In the genomic region with DNA sequence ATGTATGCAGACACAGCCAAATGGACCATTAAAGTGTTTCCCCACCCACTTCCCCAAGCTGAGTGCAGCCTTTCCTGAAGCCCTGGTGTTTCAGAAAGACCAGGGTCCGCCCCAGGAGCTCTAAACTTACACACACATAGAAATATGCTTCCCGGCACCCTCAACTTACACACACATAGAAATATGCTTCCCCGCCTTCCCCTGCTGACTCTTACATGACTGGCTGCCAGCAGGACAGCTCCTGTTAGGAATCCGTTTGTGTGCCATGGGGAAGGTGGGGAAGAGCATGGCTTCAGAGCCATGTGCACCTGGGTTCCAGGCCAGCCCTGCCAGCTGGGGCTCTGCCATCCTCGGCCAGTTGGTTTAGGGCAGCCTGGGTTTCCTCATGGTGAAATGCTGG, we compare ENCODE assay signal across 23 cellular contexts. TPM values are rescaled to one million over a fixed set of nuclear protein-coding genes. Genes with fewer than 3 reads are reported as not detected.
DNase-seq lines count a peak whose midpoint lies in the region; ATAC-seq, FAIRE-seq and TF ChIP-seq lines count a peak whose summit lies in the region.
"Had no signal": no experiment of that assay in that cellular context is flagged by ENCODE, and none has a peak within 500 bp of the region (broad histone marks: within the 10 kb centered on the region; RNA-seq: fewer than 3 reads in every experiment).

No MANE protein-coding gene starts in this region.

- intact Hi-C loops in heart right ventricle (cut with DNase I): loop anchor here in 7 of 10 donors (5.0 to 10.0 kb wide), 6 partner anchors 37 to 635 kb away; a partner anchor contains a TSS
- intact Hi-C loops in left ventricle myocardium superior (cut with micrococcal nuclease): no loop called here
- intact Hi-C loops in tibial artery (cut with DNase I; ENCODE audit: low total_unique reads): loop anchor here (10.0 kb wide), 1 partner anchor 635 kb away; no protein-coding TSS in a partner anchor

- ATAC-seq in heart right ventricle (peak in 1 of 8 donors; percentile 21), left ventricle myocardium superior (no peak), foreskin keratinocyte (peak; percentile 28), GM19467 (IDR thresholded peaks at IDR 0.05; ENCODE audit: unreplicated experiment) (no peak), HG03139 (IDR thresholded peaks at IDR 0.05; ENCODE audit: unreplicated experiment) (no peak)

- H3K4me3 ChIP-seq in heart right ventricle (peak overlapping the region in 4 of 10 donors; percentile 17 to 62 (median 58)), bronchial epithelial cell (ENCODE audit: low read depth, low read length) (no peak overlapping the region), tibial artery (no peak overlapping the region)
- H3K4me3 ChIP-seq: cardiac muscle cell, lung had no signal

- FAIRE-seq in bronchial epithelial cell (lab: Jason Lieb, UNC): no peak

- H3K36me3 ChIP-seq in heart right ventricle (peaks cover 0 to 33% (median 0%) of the 10 kb centered on the region in 9 donors), bronchial epithelial cell (ENCODE audit: control insufficient read depth, insufficient read depth, low read length) (no peaks in the 10 kb centered on the region), tibial artery (peaks cover 0 to 13% (median 5%) of the 10 kb centered on the region in 3 donors)
- H3K36me3 ChIP-seq: cardiac muscle cell had no signal

- no peak for DNase-seq in heart right ventricle
- no peak for DNase-seq in left ventricle myocardium superior
- peak; percentile 47 for DNase-seq in bronchial epithelial cell (ENCODE audit: low read depth)
- peak; percentile 51 to 82 for DNase-seq in foreskin keratinocyte
- no peak for DNase-seq in tibial artery
- DNase-seq in activated gamma-delta T cell (lab: John Stamatoyannopoulos, UW): no peak
- DNase-seq: activated CD4-positive, alpha-beta T cell treated with anti-CD3 and anti-CD28 coated beads, Interleukin-2, amount 50 U/mL, for 4 hours; activated naive CD4-positive, alpha-beta T cell treated with anti-CD3 and anti-CD28 coated beads, Interleukin-2, amount 50 U/mL, for 16 hours; activated T-cell treated with anti-CD3 and anti-CD28 coated beads, Interleukin-2, amount 50 U/mL, for 1 hour; DMS79 treated with DMSO at 0.1 percent for 48 hours; naive B cell; NCI-H1694; NCI-H2227 treated with DMSO at 0.1 percent for 48 hours; NK-92 treated with Interleukin-12 subunit alpha and Interleukin-12 subunit beta, amount 100 ng/mL, for 24 hours; stimulated activated CD4-positive, alpha-beta T cell treated with anti-CD3 and anti-CD28 coated beads, Interleukin-15, amount 100 ng/mL, for 24 hours; stimulated activated naive CD4-positive, alpha-beta T cell treated with Interleukin-2 at 50 U/mL for 16 hours had no signal

- H3K27me3 ChIP-seq in heart right ventricle: no peaks in the 10 kb centered on the region
- no peaks in the 10 kb centered on the region for H3K27me3 ChIP-seq in bronchial epithelial cell (ENCODE audit: control insufficient read depth, insufficient read depth, low read length)
- no peaks in the 10 kb centered on the region for H3K27me3 ChIP-seq in foreskin keratinocyte
- H3K27me3 ChIP-seq in tibial artery: no peaks in the 10 kb centered on the region

- peak overlapping the region in 7 of 10 donors; percentile 10 to 88 (median 85) for H3K27ac ChIP-seq in heart right ventricle
- H3K27ac ChIP-seq in foreskin keratinocyte: no peak overlapping the region
- H3K27ac ChIP-seq in tibial artery: peak overlapping the region; percentile 75 to 76
- H3K27ac ChIP-seq: cardiac muscle cell, RWPE1 had no signal

- TF ChIP-seq CTCF in heart right ventricle (IDR thresholded peaks at IDR 0.05): no peak
- no peak for TF ChIP-seq CTCF in bronchial epithelial cell (IDR thresholded peaks at IDR 0.05; ENCODE audit: insufficient read depth, low read length, severe bottlenecking)
- TF ChIP-seq CTCF in foreskin keratinocyte (conservative IDR thresholded peaks at IDR 0.05): no peak
- TF ChIP-seq CTCF in tibial artery (IDR thresholded peaks at IDR 0.05): no peak

- 67 to 70% methylated on average over 5 of the region's 5 CpGs for WGBS in heart right ventricle, 2 donors

- H3K4me1 ChIP-seq in heart right ventricle (peaks cover 12 to 87% (median 54%) of the 10 kb centered on the region in 9 donors), foreskin keratinocyte (peaks cover 5% of the 10 kb centered on the region), tibial artery (peaks cover 0 to 61% (median 55%) of the 10 kb centered on the region in 4 donors)

- H3K9me3 ChIP-seq in heart right ventricle: no peaks in the 10 kb centered on the region
- no peaks in the 10 kb centered on the region for H3K9me3 ChIP-seq in tibial artery

RNA-seq across cellular contexts. Expression of a gene that starts 3.6 kb away (rescaled TPM):
- total RNA-seq in heart right ventricle (10 to 100 TPM; 34.8 to 72.9 (median 54.3) TPM), left ventricle myocardium superior (68.0 TPM), bronchial epithelial cell (0.13 TPM in 1 of 2 replicates, not detected in the other), foreskin keratinocyte (not detected in 2 replicates)
- polyA plus RNA-seq in heart right ventricle (100 to 1,000 TPM; 179 to 355 TPM), foreskin keratinocyte (not detected in 2 replicates)
- total RNA-seq: A172, MCF 10A had no signal

RNA-seq across cellular contexts. Expression of a gene that starts 53.6 kb away (rescaled TPM):
- total RNA-seq in heart right ventricle (10 to 100 TPM; 24.2 to 35.4 (median 31.5) TPM), left ventricle myocardium superior (25.0 TPM), bronchial epithelial cell (60.0 and 70.3 TPM in 2 replicates), foreskin keratinocyte (63.3 and 66.8 TPM in 2 replicates)
- polyA plus RNA-seq in heart right ventricle (10 to 100 TPM; 32.8 to 39.9 TPM), foreskin keratinocyte (71.8 and 78.1 TPM in 2 replicates)

RNA-seq across cellular contexts. Expression of a gene that starts 53.7 kb away (rescaled TPM):
- total RNA-seq in heart right ventricle: 10 to 100 TPM; 35.0 to 52.2 (median 43.1) TPM
- 10 to 100 TPM; 19.0 to 30.7 TPM for polyA plus RNA-seq in heart right ventricle
- 39.1 TPM for total RNA-seq in left ventricle myocardium superior
- 62.1 and 91.1 TPM in 2 replicates for total RNA-seq in bronchial epithelial cell
- total RNA-seq in foreskin keratinocyte: 80.5 and 84.2 TPM in 2 replicates
- 63.5 and 73.5 TPM in 2 replicates for polyA plus RNA-seq in foreskin keratinocyte

Comparison
In these comparisons a context has a peak if more than half of its experiments do, and no peak if none do; other contexts are left out.
1. DNase-seq: peak in bronchial epithelial cell (single experiment) and foreskin keratinocyte (2 of 2); none in heart right ventricle (0 of 2), left ventricle myocardium superior (single experiment), tibial artery (0 of 2) and activated gamma-delta T cell (single experiment).
2. RNA of a gene that starts 3.6 kb away (total RNA-seq): 68.0 TPM in left ventricle myocardium superior (single experiment) and 34.8 to 72.9 TPM in heart right ventricle; 0.13 TPM in bronchial epithelial cell and not detected in foreskin keratinocyte; every median in the first group is over 10 times any median in the second.